In genomic region chrX:132407704-132408103, GRCh38 we compare ENCODE assay signal across 15 cellular contexts.
"Had no signal": no experiment of that assay in that cellular context is flagged by ENCODE, and none has a peak within 500 bp of the region (broad histone marks: within the 10 kb centered on the region; RNA-seq: fewer than 3 reads in every experiment).

No MANE protein-coding gene starts in this region.

- DNase-seq: activated CD4-positive, alpha-beta T cell treated with anti-CD3 and anti-CD28 coated beads, Interleukin-2, amount 50 U/mL, for 4 hours; activated CD4-positive, CD25-positive, alpha-beta regulatory T cell treated with anti-CD3 and anti-CD28 coated beads, Interleukin-2, amount 50 U/mL, for 72 hours; activated T-cell treated with anti-CD3 and anti-CD28 coated beads, Interleukin-2, amount 50 U/mL, for 72 hours; aorta; foreskin fibroblast; heart left ventricle; mesenchymal stem cell; retina; small intestine; substantia nigra; trophoblast cell had no signal

- H3K4me3 Mint-ChIP-seq: activated T-cell treated with anti-CD3 and anti-CD28 coated beads, Interleukin-2, amount 50 U/mL, for 72 hours had no signal

- ATAC-seq: activated T-cell treated with anti-CD3 and anti-CD28 coated beads, Interleukin-2, amount 50 U/mL, for 72 hours; heart left ventricle; left lobe of liver had no signal

- H3K27ac Mint-ChIP-seq: activated T-cell treated with anti-CD3 and anti-CD28 coated beads, Interleukin-2, amount 50 U/mL, for 72 hours had no signal

- FAIRE-seq: bronchial epithelial cell, endometrium, islet of Langerhans, small intestine had no signal

- H3K9me3 Mint-ChIP-seq: activated T-cell treated with anti-CD3 and anti-CD28 coated beads, Interleukin-2, amount 50 U/mL, for 72 hours had no signal
